Comparison of ENCODE assay signal across 28 cellular contexts in the genomic region with DNA sequence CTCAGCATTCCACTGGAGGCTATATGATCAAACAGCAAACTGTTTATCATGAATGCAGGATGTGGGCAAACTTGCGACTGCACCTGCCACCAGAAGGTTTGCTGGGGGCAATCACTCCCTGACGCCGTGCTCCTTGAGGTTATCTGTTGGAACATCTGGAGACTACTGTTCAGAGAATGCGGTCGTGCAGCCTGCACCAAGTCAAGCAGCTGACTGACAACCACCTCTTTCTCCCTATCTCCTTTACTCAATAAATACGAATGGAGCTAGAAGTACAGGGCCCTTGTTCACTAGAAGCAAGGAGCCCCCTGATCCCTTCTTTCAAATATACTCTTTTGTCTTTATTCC.
"Had no signal": no experiment of that assay in that cellular context is flagged by ENCODE, and none has a peak within 500 bp of the region (broad histone marks: within the 10 kb centered on the region; RNA-seq: fewer than 3 reads in every experiment).

No MANE protein-coding gene starts in this region.

- H3K27me3 ChIP-seq: esophagus squamous epithelium, heart right ventricle, left lung, neural progenitor cell, right atrium auricular region, tibial nerve, upper lobe of right lung, uterus had no signal

- H3K9ac ChIP-seq: neural progenitor cell had no signal

- H3K36me3 Mint-ChIP-seq: neural progenitor cell; stimulated activated memory B cell treated with anti-CD40 and anti-IgM and Interleukin-4, amounts not matched to agents 10 μg/mL and 1 μg/mL and 100 μg/mL, for 72 hours had no signal

- H3K36me3 ChIP-seq: esophagus squamous epithelium, heart right ventricle, left lung, neural progenitor cell, prostate gland, right atrium auricular region, thoracic aorta, tibial nerve, upper lobe of right lung, uterus had no signal

- H3K9me3 Mint-ChIP-seq: stimulated activated memory B cell treated with anti-CD40 and anti-IgM and Interleukin-4, amounts not matched to agents 10 μg/mL and 1 μg/mL and 100 μg/mL, for 72 hours had no signal

- H3K4me3 ChIP-seq: coronary artery, esophagus squamous epithelium, heart right ventricle, left lung, neural progenitor cell, prostate gland, right atrium auricular region, thoracic aorta, tibial nerve, upper lobe of right lung, uterus had no signal

- H3K27ac Mint-ChIP-seq: effector memory CD8-positive, alpha-beta T cell; naive thymus-derived CD4-positive, alpha-beta T cell; nephron; neural progenitor cell; stimulated activated memory B cell treated with anti-CD40 and anti-IgM and Interleukin-4, amounts not matched to agents 10 μg/mL and 1 μg/mL and 100 μg/mL, for 72 hours had no signal

- ATAC-seq: effector memory CD8-positive, alpha-beta T cell; heart right ventricle; left cardiac atrium; left lung; naive thymus-derived CD4-positive, alpha-beta T cell; sciatic nerve; stimulated activated memory B cell treated with anti-CD40 and anti-IgM and Interleukin-4, amounts not matched to agents 10 μg/mL and 1 μg/mL and 100 μg/mL, for 72 hours; stimulated activated naive CD8-positive, alpha-beta T cell treated with anti-CD3 and anti-CD28 coated beads, Interleukin-15, Interleukin-2, amounts not matched to agents 100 U/mL and 50 U/mL, for 24 hours; upper lobe of right lung had no signal

- DNase-seq: dermis blood vessel endothelial cell; effector memory CD8-positive, alpha-beta T cell; erythroblast; esophagus squamous epithelium; foreskin melanocyte; glutamatergic neuron; heart right ventricle; hippocampal formation; left cardiac atrium; left lung; mesenchymal stem cell; midbrain; naive thymus-derived CD4-positive, alpha-beta T cell; stimulated activated CD4-positive, alpha-beta T cell treated with anti-CD3 and anti-CD28 coated beads, Interleukin-2, amount 100 ng/mL, for 24 hours; stimulated activated CD4-positive, alpha-beta T cell treated with anti-CD3 and anti-CD28 coated beads, Interleukin-4, amount 100 ng/mL, for 4 hours; stimulated activated naive CD8-positive, alpha-beta T cell treated with anti-CD3 and anti-CD28 coated beads, Interleukin-15, Interleukin-2, amounts not matched to agents 100 U/mL and 50 U/mL, for 24 hours; substantia nigra; upper lobe of right lung; uterus had no signal

- H2AFZ ChIP-seq: neural progenitor cell had no signal

- H3K4me1 Mint-ChIP-seq: naive thymus-derived CD4-positive, alpha-beta T cell; nephron; neural progenitor cell; stimulated activated memory B cell treated with anti-CD40 and anti-IgM and Interleukin-4, amounts not matched to agents 10 μg/mL and 1 μg/mL and 100 μg/mL, for 72 hours had no signal

- H3K4me2 ChIP-seq: neural progenitor cell had no signal

- H3K4me3 Mint-ChIP-seq: effector memory CD8-positive, alpha-beta T cell; naive thymus-derived CD4-positive, alpha-beta T cell; nephron; neural progenitor cell; stimulated activated memory B cell treated with anti-CD40 and anti-IgM and Interleukin-4, amounts not matched to agents 10 μg/mL and 1 μg/mL and 100 μg/mL, for 72 hours had no signal

- H3K27me3 Mint-ChIP-seq: effector memory CD8-positive, alpha-beta T cell; naive thymus-derived CD4-positive, alpha-beta T cell; stimulated activated memory B cell treated with anti-CD40 and anti-IgM and Interleukin-4, amounts not matched to agents 10 μg/mL and 1 μg/mL and 100 μg/mL, for 72 hours had no signal

- H3K4me1 ChIP-seq: heart right ventricle, left lung, neural progenitor cell, prostate gland, right atrium auricular region, tibial nerve, upper lobe of right lung, uterus had no signal

- H3K9me3 ChIP-seq: esophagus squamous epithelium, prostate gland, right atrium auricular region, thoracic aorta, upper lobe of right lung, uterus had no signal

- H3K27ac ChIP-seq: coronary artery, esophagus squamous epithelium, heart right ventricle, left lung, neural progenitor cell, prostate gland, right atrium auricular region, thoracic aorta, tibial nerve, upper lobe of right lung, uterus had no signal
